18 cellular contexts compared by ENCODE assay signal in genomic region chr6:13332349-13332706, GRCh38.
"Had no signal": no experiment of that assay in that cellular context is flagged by ENCODE, and none has a peak within 500 bp of the region (broad histone marks: within the 10 kb centered on the region; RNA-seq: fewer than 3 reads in every experiment).

No MANE protein-coding gene starts in this region.

- H3K36me3 ChIP-seq: esophagus squamous epithelium, lower lobe of right lung, ovary, sigmoid colon, stomach, tibial artery had no signal

- H3K27ac ChIP-seq: coronary artery, esophagus squamous epithelium, hepatocyte, lower lobe of right lung, ovary, sigmoid colon, stomach, testis, tibial artery had no signal

- H3K27me3 ChIP-seq: esophagus squamous epithelium, hepatocyte, ovary, sigmoid colon, stomach, testis, tibial artery had no signal

- DNase-seq: effector memory CD4-positive, alpha-beta T cell; esophagus squamous epithelium; kidney; lower lobe of right lung; natural killer cell; occipital lobe; ovary; posterior cingulate gyrus; sigmoid colon; stimulated activated CD4-positive, alpha-beta T cell treated with anti-CD3 and anti-CD28 coated beads, Interleukin-2, amount 100 ng/mL, for 24 hours; stimulated activated CD4-positive, alpha-beta T cell treated with anti-CD3 and anti-CD28 coated beads, Interleukin-4, amount 100 ng/mL, for 24 hours; stimulated activated naive CD4-positive, alpha-beta T cell treated with Interleukin-2 at 50 U/mL for 16 hours; stomach; testis; tibial artery had no signal

- ATAC-seq: lower lobe of right lung; natural killer cell; stimulated activated effector memory CD8-positive, alpha-beta T cell treated with anti-CD3 and anti-CD28 coated beads, Interleukin-12 subunit alpha, Interleukin-12 subunit beta, amount 100 ng/mL, for 72 hours had no signal

- H3K9me3 ChIP-seq: esophagus squamous epithelium, lower lobe of right lung, ovary, sigmoid colon, stomach, testis, tibial artery had no signal

- H3K4me3 ChIP-seq: coronary artery, esophagus squamous epithelium, hepatocyte, lower lobe of right lung, ovary, sigmoid colon, stomach, testis, tibial artery had no signal
